21 cellular contexts compared by ENCODE assay signal in genomic region chr18:80115035-80115434, GRCh38.
"Had no signal": no experiment of that assay in that cellular context is flagged by ENCODE, and none has a peak within 500 bp of the region (broad histone marks: within the 10 kb centered on the region; RNA-seq: fewer than 3 reads in every experiment).

No MANE protein-coding gene starts in this region.

- H3K27me3 ChIP-seq: ascending aorta, dorsolateral prefrontal cortex, esophagus squamous epithelium, transverse colon had no signal

- H3K27ac ChIP-seq: ascending aorta, dorsolateral prefrontal cortex, esophagus squamous epithelium, gastrocnemius medialis, transverse colon, VCaP had no signal

- H3K4me3 ChIP-seq: ascending aorta, dorsolateral prefrontal cortex, esophagus squamous epithelium, gastrocnemius medialis, transverse colon had no signal

- FAIRE-seq: colon, islet of Langerhans, small intestine had no signal

- H3K9me3 ChIP-seq: ascending aorta, esophagus squamous epithelium, gastrocnemius medialis, transverse colon had no signal

- DNase-seq: activated CD4-positive, alpha-beta T cell treated with anti-CD3 and anti-CD28 coated beads, Interleukin-2, amount 10 ng/mL, durations not matched to agents 7 days and 5 days; activated CD4-positive, CD25-positive, alpha-beta regulatory T cell treated with anti-CD3 and anti-CD28 coated beads, Interleukin-2, amount 50 U/mL, for 72 hours; activated CD8-positive, alpha-beta T cell treated with anti-CD3 and anti-CD28 coated beads for 36 hours; activated T-cell treated with anti-CD3 and anti-CD28 coated beads, Interleukin-2, amount 50 U/mL, for 1 hour; dorsolateral prefrontal cortex; effector memory CD8-positive, alpha-beta T cell; esophagus squamous epithelium; gastrocnemius medialis; occipital lobe; small intestine; stimulated activated CD4-positive, alpha-beta T cell treated with anti-CD3 and anti-CD28 coated beads, Interleukin-2, amount 100 ng/mL, for 24 hours; T-cell; transverse colon had no signal

- ATAC-seq: activated CD8-positive, alpha-beta T cell treated with anti-CD3 and anti-CD28 coated beads for 36 hours; activated naive CD4-positive, alpha-beta T cell treated with anti-CD3 and anti-CD28 coated beads, Interleukin-2, amount 50 U/mL, for 72 hours; activated T-helper 17 cell treated with anti-CD3 and anti-CD28 coated beads, Interleukin-2, amount 50 U/mL, for 72 hours; effector memory CD8-positive, alpha-beta T cell; gastrocnemius medialis; sciatic nerve; stimulated activated memory B cell treated with anti-CD40 and anti-IgM and Interleukin-4, amounts not matched to agents 10 μg/mL and 1 μg/mL and 100 μg/mL, for 72 hours; T-cell had no signal
